In genomic region chr3:132675408-132675807, GRCh38 we compare ENCODE assay signal across 16 cellular contexts. TPM values are rescaled to one million over a fixed set of nuclear protein-coding genes. Genes with fewer than 3 reads are reported as not detected.
DNase-seq lines count a peak whose midpoint lies in the region; ATAC-seq lines count a peak whose summit lies in the region.
"Had no signal": no experiment of that assay in that cellular context is flagged by ENCODE, and none has a peak within 500 bp of the region (broad histone marks: within the 10 kb centered on the region; RNA-seq: fewer than 3 reads in every experiment).

No MANE protein-coding gene starts in this region.

- no peak for DNase-seq in activated CD4-positive, alpha-beta memory T cell treated with anti-CD3 and anti-CD28 coated beads for 36 hours
- no peak for DNase-seq in activated CD4-positive, alpha-beta memory T cell treated with anti-CD3 and anti-CD28 coated beads, Interleukin-2, amount 10 ng/mL, durations not matched to agents 7 days and 5 days
- DNase-seq in activated naive CD8-positive, alpha-beta T cell treated with anti-CD3 and anti-CD28 coated beads for 36 hours, result no peak
- DNase-seq in KBM-7 (no peak), NCI-H526 (lab: John Stamatoyannopoulos, UW) (no peak)
- DNase-seq: 8988T; Calu3; CD4-positive, alpha-beta memory T cell; DMS79 treated with DMSO at 0.1 percent for 48 hours; GF-D8; GOT3; H7 had no signal

- intact Hi-C loops in activated CD4-positive, alpha-beta memory T cell treated with anti-CD3 and anti-CD28 coated beads for 36 hours (cut with micrococcal nuclease), result no loop called here

- H3K36me3 Mint-ChIP-seq in activated CD4-positive, alpha-beta memory T cell treated with anti-CD3 and anti-CD28 coated beads for 36 hours, result peaks cover 22% of the 10 kb centered on the region
- H3K36me3 Mint-ChIP-seq in activated CD4-positive, alpha-beta memory T cell treated with anti-CD3 and anti-CD28 coated beads, Interleukin-2, amount 10 ng/mL, durations not matched to agents 7 days and 5 days (ENCODE audit: low read depth), result peaks cover 47% of the 10 kb centered on the region
- H3K36me3 Mint-ChIP-seq in activated naive CD8-positive, alpha-beta T cell, result peaks cover 10% of the 10 kb centered on the region
- peaks cover 6% of the 10 kb centered on the region for H3K36me3 Mint-ChIP-seq in activated naive CD8-positive, alpha-beta T cell treated with anti-CD3 and anti-CD28 coated beads for 36 hours
- peaks cover 90% of the 10 kb centered on the region for H3K36me3 Mint-ChIP-seq in activated T-helper 17 cell treated with anti-CD3 and anti-CD28 coated beads, Interleukin-2, amount 50 U/mL, for 72 hours (ENCODE audit: low read depth)
- H3K36me3 Mint-ChIP-seq in stimulated activated memory B cell treated with anti-CD40 and anti-IgM and Interleukin-4, amounts not matched to agents 10 μg/mL and 1 μg/mL and 100 μg/mL, for 72 hours, result peaks cover 13% of the 10 kb centered on the region

- H3K27me3 Mint-ChIP-seq in activated CD4-positive, alpha-beta memory T cell treated with anti-CD3 and anti-CD28 coated beads for 36 hours, result no peaks in the 10 kb centered on the region
- H3K27me3 Mint-ChIP-seq in activated CD4-positive, alpha-beta memory T cell treated with anti-CD3 and anti-CD28 coated beads, Interleukin-2, amount 10 ng/mL, durations not matched to agents 7 days and 5 days, result no peaks in the 10 kb centered on the region
- no peaks in the 10 kb centered on the region for H3K27me3 Mint-ChIP-seq in activated naive CD8-positive, alpha-beta T cell
- no peaks in the 10 kb centered on the region for H3K27me3 Mint-ChIP-seq in activated naive CD8-positive, alpha-beta T cell treated with anti-CD3 and anti-CD28 coated beads for 36 hours
- no peaks in the 10 kb centered on the region for H3K27me3 Mint-ChIP-seq in activated T-helper 17 cell treated with anti-CD3 and anti-CD28 coated beads, Interleukin-2, amount 50 U/mL, for 72 hours
- no peaks in the 10 kb centered on the region for H3K27me3 Mint-ChIP-seq in stimulated activated memory B cell treated with anti-CD40 and anti-IgM and Interleukin-4, amounts not matched to agents 10 μg/mL and 1 μg/mL and 100 μg/mL, for 72 hours
- H3K27me3 Mint-ChIP-seq: CD4-positive, alpha-beta memory T cell had no signal

- H3K27ac Mint-ChIP-seq in activated CD4-positive, alpha-beta memory T cell treated with anti-CD3 and anti-CD28 coated beads for 36 hours, result peak overlapping the region; percentile 16
- no peak overlapping the region for H3K27ac Mint-ChIP-seq in activated CD4-positive, alpha-beta memory T cell treated with anti-CD3 and anti-CD28 coated beads, Interleukin-2, amount 10 ng/mL, durations not matched to agents 7 days and 5 days
- peak overlapping the region; percentile 81 for H3K27ac Mint-ChIP-seq in activated naive CD8-positive, alpha-beta T cell
- H3K27ac Mint-ChIP-seq in activated naive CD8-positive, alpha-beta T cell treated with anti-CD3 and anti-CD28 coated beads for 36 hours, result no peak overlapping the region
- H3K27ac Mint-ChIP-seq in activated T-helper 17 cell treated with anti-CD3 and anti-CD28 coated beads, Interleukin-2, amount 50 U/mL, for 72 hours, result peak overlapping the region; percentile 56
- H3K27ac Mint-ChIP-seq in stimulated activated memory B cell treated with anti-CD40 and anti-IgM and Interleukin-4, amounts not matched to agents 10 μg/mL and 1 μg/mL and 100 μg/mL, for 72 hours, result peak overlapping the region; percentile 35
- H3K27ac Mint-ChIP-seq: CD14-positive monocyte had no signal

- H3K4me1 Mint-ChIP-seq in activated CD4-positive, alpha-beta memory T cell treated with anti-CD3 and anti-CD28 coated beads for 36 hours (ENCODE audit: low read depth), result peaks cover 4% of the 10 kb centered on the region
- no peaks in the 10 kb centered on the region for H3K4me1 Mint-ChIP-seq in activated CD4-positive, alpha-beta memory T cell treated with anti-CD3 and anti-CD28 coated beads, Interleukin-2, amount 10 ng/mL, durations not matched to agents 7 days and 5 days
- H3K4me1 Mint-ChIP-seq in activated naive CD8-positive, alpha-beta T cell (ENCODE audit: low read depth), result no peaks in the 10 kb centered on the region
- no peaks in the 10 kb centered on the region for H3K4me1 Mint-ChIP-seq in activated naive CD8-positive, alpha-beta T cell treated with anti-CD3 and anti-CD28 coated beads for 36 hours
- H3K4me1 Mint-ChIP-seq in activated T-helper 17 cell treated with anti-CD3 and anti-CD28 coated beads, Interleukin-2, amount 50 U/mL, for 72 hours, result no peaks in the 10 kb centered on the region
- H3K4me1 Mint-ChIP-seq in stimulated activated memory B cell treated with anti-CD40 and anti-IgM and Interleukin-4, amounts not matched to agents 10 μg/mL and 1 μg/mL and 100 μg/mL, for 72 hours, result peaks cover 5% of the 10 kb centered on the region
- H3K4me1 Mint-ChIP-seq: CD14-positive monocyte; CD4-positive, alpha-beta memory T cell had no signal

- ATAC-seq in activated T-helper 17 cell treated with anti-CD3 and anti-CD28 coated beads, Interleukin-2, amount 50 U/mL, for 72 hours (replicated peaks), result peak; percentile 19
- ATAC-seq in stimulated activated memory B cell treated with anti-CD40 and anti-IgM and Interleukin-4, amounts not matched to agents 10 μg/mL and 1 μg/mL and 100 μg/mL, for 72 hours, result no peak

- POLR2A ChIA-PET in activated CD4-positive, alpha-beta memory T cell treated with anti-CD3 and anti-CD28 coated beads for 36 hours (lab: Charles Lee), result no interaction called here
- POLR2A ChIA-PET in activated CD4-positive, alpha-beta memory T cell treated with anti-CD3 and anti-CD28 coated beads, Interleukin-2, amount 10 ng/mL, durations not matched to agents 7 days and 5 days (lab: Charles Lee), result no interaction called here

- CTCF ChIA-PET in activated CD4-positive, alpha-beta memory T cell treated with anti-CD3 and anti-CD28 coated beads for 36 hours (lab: Charles Lee), result no interaction called here
- CTCF ChIA-PET in activated CD4-positive, alpha-beta memory T cell treated with anti-CD3 and anti-CD28 coated beads, Interleukin-2, amount 10 ng/mL, durations not matched to agents 7 days and 5 days (lab: Charles Lee), result no interaction called here

- in situ Hi-C loops in KBM-7 (cut with MboI; ENCODE audit: low pct_unique_long_range_greater_than_20kb, low sequenced_read_pairs), result no loop called here

- no peaks in the 10 kb centered on the region for H3K9me3 Mint-ChIP-seq in activated CD4-positive, alpha-beta memory T cell treated with anti-CD3 and anti-CD28 coated beads for 36 hours
- H3K9me3 Mint-ChIP-seq in activated CD4-positive, alpha-beta memory T cell treated with anti-CD3 and anti-CD28 coated beads, Interleukin-2, amount 10 ng/mL, durations not matched to agents 7 days and 5 days, result no peaks in the 10 kb centered on the region
- H3K9me3 Mint-ChIP-seq in activated naive CD8-positive, alpha-beta T cell (ENCODE audit: low read depth), result no peaks in the 10 kb centered on the region
- no peaks in the 10 kb centered on the region for H3K9me3 Mint-ChIP-seq in activated naive CD8-positive, alpha-beta T cell treated with anti-CD3 and anti-CD28 coated beads for 36 hours
- no peaks in the 10 kb centered on the region for H3K9me3 Mint-ChIP-seq in activated T-helper 17 cell treated with anti-CD3 and anti-CD28 coated beads, Interleukin-2, amount 50 U/mL, for 72 hours
- H3K9me3 Mint-ChIP-seq in stimulated activated memory B cell treated with anti-CD40 and anti-IgM and Interleukin-4, amounts not matched to agents 10 μg/mL and 1 μg/mL and 100 μg/mL, for 72 hours, result no peaks in the 10 kb centered on the region
- H3K9me3 Mint-ChIP-seq: CD14-positive monocyte; CD4-positive, alpha-beta memory T cell had no signal

- no peak overlapping the region for H3K4me3 Mint-ChIP-seq in activated CD4-positive, alpha-beta memory T cell treated with anti-CD3 and anti-CD28 coated beads for 36 hours
- no peak overlapping the region for H3K4me3 Mint-ChIP-seq in activated CD4-positive, alpha-beta memory T cell treated with anti-CD3 and anti-CD28 coated beads, Interleukin-2, amount 10 ng/mL, durations not matched to agents 7 days and 5 days
- no peak overlapping the region for H3K4me3 Mint-ChIP-seq in activated naive CD8-positive, alpha-beta T cell
- no peak overlapping the region for H3K4me3 Mint-ChIP-seq in activated naive CD8-positive, alpha-beta T cell treated with anti-CD3 and anti-CD28 coated beads for 36 hours
- H3K4me3 Mint-ChIP-seq in activated T-helper 17 cell treated with anti-CD3 and anti-CD28 coated beads, Interleukin-2, amount 50 U/mL, for 72 hours, result no peak overlapping the region
- H3K4me3 Mint-ChIP-seq in stimulated activated memory B cell treated with anti-CD40 and anti-IgM and Interleukin-4, amounts not matched to agents 10 μg/mL and 1 μg/mL and 100 μg/mL, for 72 hours, result no peak overlapping the region
- H3K4me3 Mint-ChIP-seq: CD14-positive monocyte; CD4-positive, alpha-beta memory T cell had no signal

RNA-seq across cellular contexts. Expression of gene UBA5, which starts 15.3 kb away (rescaled TPM):
- 10 to 100 TPM; 50.4 to 58.3 TPM for total RNA-seq in activated CD4-positive, alpha-beta memory T cell treated with anti-CD3 and anti-CD28 coated beads for 36 hours
- total RNA-seq in activated CD4-positive, alpha-beta memory T cell treated with anti-CD3 and anti-CD28 coated beads, Interleukin-2, amount 10 ng/mL, durations not matched to agents 7 days and 5 days, result 10 to 100 TPM; 31.8 to 36.6 TPM
- 10 to 100 TPM; 68.9 to 77.6 TPM for total RNA-seq in activated naive CD8-positive, alpha-beta T cell treated with anti-CD3 and anti-CD28 coated beads for 36 hours
- total RNA-seq in activated T-helper 17 cell treated with anti-CD3 and anti-CD28 coated beads, Interleukin-2, amount 50 U/mL, for 72 hours, result 10 to 100 TPM; 41.8 to 61.6 TPM

RNA-seq across cellular contexts. Expression of gene ACAD11, which starts 15.8 kb away (rescaled TPM):
- 10 to 100 TPM; 11.2 to 13.8 TPM for total RNA-seq in activated CD4-positive, alpha-beta memory T cell treated with anti-CD3 and anti-CD28 coated beads for 36 hours
- 10 to 100 TPM in 1 of 2 experiments, 1 to 10 TPM in 1; 9.0 to 13.0 TPM for total RNA-seq in activated CD4-positive, alpha-beta memory T cell treated with anti-CD3 and anti-CD28 coated beads, Interleukin-2, amount 10 ng/mL, durations not matched to agents 7 days and 5 days
- total RNA-seq in activated naive CD8-positive, alpha-beta T cell treated with anti-CD3 and anti-CD28 coated beads for 36 hours, result 10 to 100 TPM; 11.3 to 12.4 TPM
- 10 to 100 TPM; 10.7 to 20.2 TPM for total RNA-seq in activated T-helper 17 cell treated with anti-CD3 and anti-CD28 coated beads, Interleukin-2, amount 50 U/mL, for 72 hours

RNA-seq across cellular contexts. Expression of gene NPHP3, which starts 46.8 kb away (rescaled TPM):
- total RNA-seq in activated CD4-positive, alpha-beta memory T cell treated with anti-CD3 and anti-CD28 coated beads for 36 hours, result 10 to 100 TPM; 13.6 to 16.7 TPM
- 10 to 100 TPM; 20.7 to 24.1 TPM for total RNA-seq in activated CD4-positive, alpha-beta memory T cell treated with anti-CD3 and anti-CD28 coated beads, Interleukin-2, amount 10 ng/mL, durations not matched to agents 7 days and 5 days
- 1 to 10 TPM; 7.3 to 8.4 TPM for total RNA-seq in activated naive CD8-positive, alpha-beta T cell treated with anti-CD3 and anti-CD28 coated beads for 36 hours
- total RNA-seq in activated T-helper 17 cell treated with anti-CD3 and anti-CD28 coated beads, Interleukin-2, amount 50 U/mL, for 72 hours, result 10 to 100 TPM; 15.6 to 35.5 TPM

Comparison
In these comparisons a context has a peak if more than half of its experiments do, and no peak if none do; other contexts are left out.
1. H3K27ac Mint-ChIP-seq: peak in activated CD4-positive, alpha-beta memory T cell treated with anti-CD3 and anti-CD28 coated beads for 36 hours (single experiment), activated naive CD8-positive, alpha-beta T cell (single experiment), activated T-helper 17 cell treated with anti-CD3 and anti-CD28 coated beads, Interleukin-2, amount 50 U/mL, for 72 hours (single experiment) and stimulated activated memory B cell treated with anti-CD40 and anti-IgM and Interleukin-4, amounts not matched to agents 10 μg/mL and 1 μg/mL and 100 μg/mL, for 72 hours (single experiment); none in activated CD4-positive, alpha-beta memory T cell treated with anti-CD3 and anti-CD28 coated beads, Interleukin-2, amount 10 ng/mL, durations not matched to agents 7 days and 5 days (single experiment) and activated naive CD8-positive, alpha-beta T cell treated with anti-CD3 and anti-CD28 coated beads for 36 hours (single experiment).